ENCODE assay signal across 1 cellular context in genomic region chr17:57340160-57340981, GRCh38.
TF ChIP-seq lines count a peak whose summit lies in the region.

No MANE protein-coding gene starts in this region.

TF ChIP-seq in K562, 482 proteins besides CTCF, POLR2A, EP300 and RAD21 (continued from another document):
- TF ChIP-seq, protein P1, sequence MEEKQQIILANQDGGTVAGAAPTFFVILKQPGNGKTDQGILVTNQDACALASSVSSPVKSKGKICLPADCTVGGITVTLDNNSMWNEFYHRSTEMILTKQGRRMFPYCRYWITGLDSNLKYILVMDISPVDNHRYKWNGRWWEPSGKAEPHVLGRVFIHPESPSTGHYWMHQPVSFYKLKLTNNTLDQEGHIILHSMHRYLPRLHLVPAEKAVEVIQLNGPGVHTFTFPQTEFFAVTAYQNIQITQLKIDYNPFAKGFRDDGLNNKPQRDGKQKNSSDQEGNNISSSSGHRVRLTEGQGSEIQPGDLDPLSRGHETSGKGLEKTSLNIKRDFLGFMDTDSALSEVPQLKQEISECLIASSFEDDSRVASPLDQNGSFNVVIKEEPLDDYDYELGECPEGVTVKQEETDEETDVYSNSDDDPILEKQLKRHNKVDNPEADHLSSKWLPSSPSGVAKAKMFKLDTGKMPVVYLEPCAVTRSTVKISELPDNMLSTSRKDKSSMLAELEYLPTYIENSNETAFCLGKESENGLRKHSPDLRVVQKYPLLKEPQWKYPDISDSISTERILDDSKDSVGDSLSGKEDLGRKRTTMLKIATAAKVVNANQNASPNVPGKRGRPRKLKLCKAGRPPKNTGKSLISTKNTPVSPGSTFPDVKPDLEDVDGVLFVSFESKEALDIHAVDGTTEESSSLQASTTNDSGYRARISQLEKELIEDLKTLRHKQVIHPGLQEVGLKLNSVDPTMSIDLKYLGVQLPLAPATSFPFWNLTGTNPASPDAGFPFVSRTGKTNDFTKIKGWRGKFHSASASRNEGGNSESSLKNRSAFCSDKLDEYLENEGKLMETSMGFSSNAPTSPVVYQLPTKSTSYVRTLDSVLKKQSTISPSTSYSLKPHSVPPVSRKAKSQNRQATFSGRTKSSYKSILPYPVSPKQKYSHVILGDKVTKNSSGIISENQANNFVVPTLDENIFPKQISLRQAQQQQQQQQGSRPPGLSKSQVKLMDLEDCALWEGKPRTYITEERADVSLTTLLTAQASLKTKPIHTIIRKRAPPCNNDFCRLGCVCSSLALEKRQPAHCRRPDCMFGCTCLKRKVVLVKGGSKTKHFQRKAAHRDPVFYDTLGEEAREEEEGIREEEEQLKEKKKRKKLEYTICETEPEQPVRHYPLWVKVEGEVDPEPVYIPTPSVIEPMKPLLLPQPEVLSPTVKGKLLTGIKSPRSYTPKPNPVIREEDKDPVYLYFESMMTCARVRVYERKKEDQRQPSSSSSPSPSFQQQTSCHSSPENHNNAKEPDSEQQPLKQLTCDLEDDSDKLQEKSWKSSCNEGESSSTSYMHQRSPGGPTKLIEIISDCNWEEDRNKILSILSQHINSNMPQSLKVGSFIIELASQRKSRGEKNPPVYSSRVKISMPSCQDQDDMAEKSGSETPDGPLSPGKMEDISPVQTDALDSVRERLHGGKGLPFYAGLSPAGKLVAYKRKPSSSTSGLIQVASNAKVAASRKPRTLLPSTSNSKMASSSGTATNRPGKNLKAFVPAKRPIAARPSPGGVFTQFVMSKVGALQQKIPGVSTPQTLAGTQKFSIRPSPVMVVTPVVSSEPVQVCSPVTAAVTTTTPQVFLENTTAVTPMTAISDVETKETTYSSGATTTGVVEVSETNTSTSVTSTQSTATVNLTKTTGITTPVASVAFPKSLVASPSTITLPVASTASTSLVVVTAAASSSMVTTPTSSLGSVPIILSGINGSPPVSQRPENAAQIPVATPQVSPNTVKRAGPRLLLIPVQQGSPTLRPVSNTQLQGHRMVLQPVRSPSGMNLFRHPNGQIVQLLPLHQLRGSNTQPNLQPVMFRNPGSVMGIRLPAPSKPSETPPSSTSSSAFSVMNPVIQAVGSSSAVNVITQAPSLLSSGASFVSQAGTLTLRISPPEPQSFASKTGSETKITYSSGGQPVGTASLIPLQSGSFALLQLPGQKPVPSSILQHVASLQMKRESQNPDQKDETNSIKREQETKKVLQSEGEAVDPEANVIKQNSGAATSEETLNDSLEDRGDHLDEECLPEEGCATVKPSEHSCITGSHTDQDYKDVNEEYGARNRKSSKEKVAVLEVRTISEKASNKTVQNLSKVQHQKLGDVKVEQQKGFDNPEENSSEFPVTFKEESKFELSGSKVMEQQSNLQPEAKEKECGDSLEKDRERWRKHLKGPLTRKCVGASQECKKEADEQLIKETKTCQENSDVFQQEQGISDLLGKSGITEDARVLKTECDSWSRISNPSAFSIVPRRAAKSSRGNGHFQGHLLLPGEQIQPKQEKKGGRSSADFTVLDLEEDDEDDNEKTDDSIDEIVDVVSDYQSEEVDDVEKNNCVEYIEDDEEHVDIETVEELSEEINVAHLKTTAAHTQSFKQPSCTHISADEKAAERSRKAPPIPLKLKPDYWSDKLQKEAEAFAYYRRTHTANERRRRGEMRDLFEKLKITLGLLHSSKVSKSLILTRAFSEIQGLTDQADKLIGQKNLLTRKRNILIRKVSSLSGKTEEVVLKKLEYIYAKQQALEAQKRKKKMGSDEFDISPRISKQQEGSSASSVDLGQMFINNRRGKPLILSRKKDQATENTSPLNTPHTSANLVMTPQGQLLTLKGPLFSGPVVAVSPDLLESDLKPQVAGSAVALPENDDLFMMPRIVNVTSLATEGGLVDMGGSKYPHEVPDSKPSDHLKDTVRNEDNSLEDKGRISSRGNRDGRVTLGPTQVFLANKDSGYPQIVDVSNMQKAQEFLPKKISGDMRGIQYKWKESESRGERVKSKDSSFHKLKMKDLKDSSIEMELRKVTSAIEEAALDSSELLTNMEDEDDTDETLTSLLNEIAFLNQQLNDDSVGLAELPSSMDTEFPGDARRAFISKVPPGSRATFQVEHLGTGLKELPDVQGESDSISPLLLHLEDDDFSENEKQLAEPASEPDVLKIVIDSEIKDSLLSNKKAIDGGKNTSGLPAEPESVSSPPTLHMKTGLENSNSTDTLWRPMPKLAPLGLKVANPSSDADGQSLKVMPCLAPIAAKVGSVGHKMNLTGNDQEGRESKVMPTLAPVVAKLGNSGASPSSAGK (IDR thresholded peaks at IDR 0.05), result no peak
- peak; percentile 52 for TF ChIP-seq CBFA2T3 (IDR thresholded peaks at IDR 0.05)
- TF ChIP-seq MAFF (IDR thresholded peaks at IDR 0.05; ENCODE audit: low read length), result peak; percentile 67; the same call in 1 of the 2 replicates
- TF ChIP-seq ZNF311 (CRISPR knock-in tag; IDR thresholded peaks at IDR 0.05), result no peak
- TF ChIP-seq NFE2 (IDR thresholded peaks at IDR 0.05; ENCODE audit: low read depth), result peak; percentile 93
- peak; percentile 71; the same call in 1 of the 2 replicates for TF ChIP-seq HDAC2 (IDR thresholded peaks at IDR 0.05)
- TF ChIP-seq, protein P2, sequence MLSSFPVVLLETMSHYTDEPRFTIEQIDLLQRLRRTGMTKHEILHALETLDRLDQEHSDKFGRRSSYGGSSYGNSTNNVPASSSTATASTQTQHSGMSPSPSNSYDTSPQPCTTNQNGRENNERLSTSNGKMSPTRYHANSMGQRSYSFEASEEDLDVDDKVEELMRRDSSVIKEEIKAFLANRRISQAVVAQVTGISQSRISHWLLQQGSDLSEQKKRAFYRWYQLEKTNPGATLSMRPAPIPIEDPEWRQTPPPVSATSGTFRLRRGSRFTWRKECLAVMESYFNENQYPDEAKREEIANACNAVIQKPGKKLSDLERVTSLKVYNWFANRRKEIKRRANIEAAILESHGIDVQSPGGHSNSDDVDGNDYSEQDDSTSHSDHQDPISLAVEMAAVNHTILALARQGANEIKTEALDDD (IDR thresholded peaks at IDR 0.05), result peak; percentile 24; the same call in 1 of the 2 replicates
- TF ChIP-seq MTA3 (IDR thresholded peaks at IDR 0.05; ENCODE audit: borderline replicate concordance), result peak; percentile 34; the same call in 1 of the 2 replicates
- no peak for TF ChIP-seq ZNF668 (CRISPR knock-in tag; IDR thresholded peaks at IDR 0.05)
- TF ChIP-seq ETV1 (tag; conservative IDR thresholded peaks at IDR 0.05; ENCODE audit: low read depth), result no peak
- TF ChIP-seq EHMT2 (IDR thresholded peaks at IDR 0.05), result 0 out of 2 replicates have a peak, but pooled peaks have one; percentile 62
- TF ChIP-seq JUND (IDR thresholded peaks at IDR 0.05; ENCODE audit: borderline replicate concordance, low read depth, low read length), result peak; percentile 84
- TF ChIP-seq JUND (tag; IDR thresholded peaks at IDR 0.05; ENCODE audit: borderline replicate concordance, low read depth, low read length), result peak; percentile 89; the same call in 2 of the 3 replicates
- TF ChIP-seq SMARCA4 (IDR thresholded peaks at IDR 0.05), result peak; percentile 82
- peak; percentile 24; the same call in 1 of the 2 replicates for TF ChIP-seq BACH1 (tag; IDR thresholded peaks at IDR 0.05)
- TF ChIP-seq CCNT2 (IDR thresholded peaks at IDR 0.05; ENCODE audit: borderline replicate concordance, extremely low read depth, insufficient read length, low read depth, low read length), result peak; percentile 41
- TF ChIP-seq, protein P3, sequence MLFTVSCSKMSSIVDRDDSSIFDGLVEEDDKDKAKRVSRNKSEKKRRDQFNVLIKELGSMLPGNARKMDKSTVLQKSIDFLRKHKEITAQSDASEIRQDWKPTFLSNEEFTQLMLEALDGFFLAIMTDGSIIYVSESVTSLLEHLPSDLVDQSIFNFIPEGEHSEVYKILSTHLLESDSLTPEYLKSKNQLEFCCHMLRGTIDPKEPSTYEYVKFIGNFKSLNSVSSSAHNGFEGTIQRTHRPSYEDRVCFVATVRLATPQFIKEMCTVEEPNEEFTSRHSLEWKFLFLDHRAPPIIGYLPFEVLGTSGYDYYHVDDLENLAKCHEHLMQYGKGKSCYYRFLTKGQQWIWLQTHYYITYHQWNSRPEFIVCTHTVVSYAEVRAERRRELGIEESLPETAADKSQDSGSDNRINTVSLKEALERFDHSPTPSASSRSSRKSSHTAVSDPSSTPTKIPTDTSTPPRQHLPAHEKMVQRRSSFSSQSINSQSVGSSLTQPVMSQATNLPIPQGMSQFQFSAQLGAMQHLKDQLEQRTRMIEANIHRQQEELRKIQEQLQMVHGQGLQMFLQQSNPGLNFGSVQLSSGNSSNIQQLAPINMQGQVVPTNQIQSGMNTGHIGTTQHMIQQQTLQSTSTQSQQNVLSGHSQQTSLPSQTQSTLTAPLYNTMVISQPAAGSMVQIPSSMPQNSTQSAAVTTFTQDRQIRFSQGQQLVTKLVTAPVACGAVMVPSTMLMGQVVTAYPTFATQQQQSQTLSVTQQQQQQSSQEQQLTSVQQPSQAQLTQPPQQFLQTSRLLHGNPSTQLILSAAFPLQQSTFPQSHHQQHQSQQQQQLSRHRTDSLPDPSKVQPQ (CRISPR knock-in tag; IDR thresholded peaks at IDR 0.05; ENCODE audit: borderline replicate concordance), result no peak
- TF ChIP-seq SMAD4 (CRISPR knock-in tag; conservative IDR thresholded peaks at IDR 0.05), result peak; percentile 62; the same call in 1 of the 2 replicates
- TF ChIP-seq ATF3 (IDR thresholded peaks at IDR 0.05), result peak; percentile 76
- TF ChIP-seq ATF3 (CRISPR knock-in tag; conservative IDR thresholded peaks at IDR 0.05), result no peak
